ENCODE assay signal across 39 cellular contexts in the genomic region with DNA sequence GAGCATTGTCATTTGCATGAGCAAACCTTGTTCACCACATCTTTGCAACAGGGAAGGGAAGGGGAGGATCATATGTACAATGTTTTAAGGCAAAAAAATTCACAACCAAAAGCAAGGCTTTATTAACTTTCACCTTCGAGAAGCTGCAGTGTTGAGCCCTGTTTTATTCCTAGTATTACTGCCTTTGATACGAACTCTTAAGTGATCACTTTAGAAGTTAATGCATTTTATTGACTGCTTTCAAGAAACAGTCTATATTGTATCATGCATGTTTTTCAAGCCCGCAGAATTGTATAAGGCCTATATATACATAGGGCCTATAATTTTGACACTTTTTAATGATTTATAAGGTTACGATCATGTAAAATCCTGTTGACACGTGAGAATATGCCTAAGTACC.
"Had no signal": no experiment of that assay in that cellular context is flagged by ENCODE, and none has a peak within 500 bp of the region (broad histone marks: within the 10 kb centered on the region; RNA-seq: fewer than 3 reads in every experiment).

No MANE protein-coding gene starts in this region.

- H3K27me3 ChIP-seq: adrenal gland, ascending aorta, brain microvascular endothelial cell had no signal

- H3K27me3 Mint-ChIP-seq: activated naive CD8-positive, alpha-beta T cell treated with anti-CD3 and anti-CD28 coated beads, Interleukin-2, amount 50 U/mL, for 24 hours had no signal

- H3K9me3 Mint-ChIP-seq: activated naive CD4-positive, alpha-beta T cell treated with anti-CD3 and anti-CD28 coated beads for 36 hours; activated naive CD4-positive, alpha-beta T cell treated with anti-CD3 and anti-CD28 coated beads, Interleukin-2, amount 10 ng/mL, durations not matched to agents 7 days and 5 days; activated naive CD4-positive, alpha-beta T cell treated with anti-CD3 and anti-CD28 coated beads, Interleukin-2, amount 50 U/mL, for 24 hours; activated naive CD4-positive, alpha-beta T cell treated with anti-CD3 and anti-CD28 coated beads, Interleukin-2, amount 50 U/mL, for 72 hours; activated naive CD8-positive, alpha-beta T cell treated with anti-CD3 and anti-CD28 coated beads for 36 hours; activated naive CD8-positive, alpha-beta T cell treated with anti-CD3 and anti-CD28 coated beads, Interleukin-2, amount 10 ng/mL, durations not matched to agents 7 days and 5 days; activated naive CD8-positive, alpha-beta T cell treated with anti-CD3 and anti-CD28 coated beads, Interleukin-2, amount 50 U/mL, for 24 hours; activated T-cell treated with anti-CD3 and anti-CD28 coated beads, Interleukin-2, amount 50 U/mL, for 24 hours; activated T-cell treated with anti-CD3 and anti-CD28 coated beads, Interleukin-2, amount 50 U/mL, for 4 hours; activated T-cell treated with anti-CD3 and anti-CD28 coated beads, Interleukin-2, amount 50 U/mL, for 72 hours; activated T-helper 1 cell treated with anti-CD3 and anti-CD28 coated beads, Interleukin-12 subunit alpha, Interleukin-12 subunit beta, Interleukin-2, Interleukin-4 antibody, amounts not matched to agents 30 ng/mL and 10 ng/mL and 1 ng/mL, durations not matched to agents 14 hours and 24 hours and 36 hours; activated T-helper 17 cell treated with anti-CD3 and anti-CD28 coated beads, Interleukin-2, amount 50 U/mL, for 72 hours; activated T-helper 2 cell treated with anti-CD3 and anti-CD28 coated beads, Interferon-gamma antibody, Interleukin-2, Interleukin-4, amounts not matched to agents 10 μg/mL and 5 μg/mL and 100 μg/mL, durations not matched to agents 14 hours and 24 hours and 36 hours; central memory CD8-positive, alpha-beta T cell had no signal

- H3K27ac Mint-ChIP-seq: activated naive CD4-positive, alpha-beta T cell treated with anti-CD3 and anti-CD28 coated beads for 36 hours; activated naive CD4-positive, alpha-beta T cell treated with anti-CD3 and anti-CD28 coated beads, Interleukin-2, amount 10 ng/mL, durations not matched to agents 7 days and 5 days; activated naive CD4-positive, alpha-beta T cell treated with anti-CD3 and anti-CD28 coated beads, Interleukin-2, amount 50 U/mL, for 24 hours; activated naive CD4-positive, alpha-beta T cell treated with anti-CD3 and anti-CD28 coated beads, Interleukin-2, amount 50 U/mL, for 72 hours; activated naive CD8-positive, alpha-beta T cell; activated naive CD8-positive, alpha-beta T cell treated with anti-CD3 and anti-CD28 coated beads for 36 hours; activated naive CD8-positive, alpha-beta T cell treated with anti-CD3 and anti-CD28 coated beads, Interleukin-2, amount 10 ng/mL, durations not matched to agents 7 days and 5 days; activated naive CD8-positive, alpha-beta T cell treated with anti-CD3 and anti-CD28 coated beads, Interleukin-2, amount 50 U/mL, for 24 hours; activated T-cell treated with anti-CD3 and anti-CD28 coated beads, Interleukin-2, amount 50 U/mL, for 24 hours; activated T-cell treated with anti-CD3 and anti-CD28 coated beads, Interleukin-2, amount 50 U/mL, for 72 hours; activated T-helper 1 cell treated with anti-CD3 and anti-CD28 coated beads, Interleukin-12 subunit alpha, Interleukin-12 subunit beta, Interleukin-2, Interleukin-4 antibody, amounts not matched to agents 30 ng/mL and 10 ng/mL and 1 ng/mL, durations not matched to agents 14 hours and 24 hours and 36 hours; activated T-helper 17 cell treated with anti-CD3 and anti-CD28 coated beads, Interleukin-2, amount 50 U/mL, for 72 hours; activated T-helper 2 cell treated with anti-CD3 and anti-CD28 coated beads, Interferon-gamma antibody, Interleukin-2, Interleukin-4, amounts not matched to agents 10 μg/mL and 5 μg/mL and 100 μg/mL, durations not matched to agents 14 hours and 24 hours and 36 hours; brain had no signal

- H3K9me3 ChIP-seq: adrenal gland, ascending aorta, body of pancreas, breast epithelium had no signal

- DNase-seq: activated effector memory CD4-positive, alpha-beta T cell treated with anti-CD3 and anti-CD28 coated beads, Interleukin-2, amount 50 U/mL, for 16 hours; activated effector memory CD4-positive, alpha-beta T cell treated with Interleukin-2 at 50 U/mL for 16 hours; activated gamma-delta T cell; activated gamma-delta T cell treated with Interleukin-2 at 50 U/mL for 16 hours; activated naive CD4-positive, alpha-beta T cell; activated naive CD4-positive, alpha-beta T cell treated with anti-CD3 and anti-CD28 coated beads for 36 hours; activated naive CD4-positive, alpha-beta T cell treated with anti-CD3 and anti-CD28 coated beads, Interleukin-2, amount 10 ng/mL, durations not matched to agents 7 days and 5 days; activated naive CD4-positive, alpha-beta T cell treated with anti-CD3 and anti-CD28 coated beads, Interleukin-2, amount 50 U/mL, for 16 hours; activated naive CD4-positive, alpha-beta T cell treated with Interleukin-2 at 50 U/mL for 16 hours; activated naive CD8-positive, alpha-beta T cell treated with anti-CD3 and anti-CD28 coated beads for 36 hours; activated naive CD8-positive, alpha-beta T cell treated with anti-CD3 and anti-CD28 coated beads, Interleukin-2, amount 10 ng/mL, durations not matched to agents 7 days and 5 days; activated naive CD8-positive, alpha-beta T cell treated with anti-CD3 and anti-CD28 coated beads, Interleukin-2, amount 50 U/mL, for 24 hours; activated T-cell treated with anti-CD3 and anti-CD28 coated beads, Interleukin-2, amount 50 U/mL, for 24 hours; activated T-cell treated with anti-CD3 and anti-CD28 coated beads, Interleukin-2, amount 50 U/mL, for 4 hours; activated T-cell treated with anti-CD3 and anti-CD28 coated beads, Interleukin-2, amount 50 U/mL, for 48 hours; activated T-cell treated with anti-CD3 and anti-CD28 coated beads, Interleukin-2, amount 50 U/mL, for 72 hours; adrenal gland; amniotic stem cell; amygdala; anterior cingulate cortex; aorta; body of pancreas; brain microvascular endothelial cell; caudate nucleus; central memory CD4-positive, alpha-beta T cell; cerebellar nuclear complex had no signal

- H3K4me3 ChIP-seq: adrenal gland, ascending aorta, body of pancreas, breast epithelium, cardiac muscle cell had no signal

- H3K4me1 ChIP-seq: adrenal gland, ascending aorta, body of pancreas, breast epithelium had no signal

- FAIRE-seq: astrocyte, bronchial epithelial cell had no signal

- ATAC-seq: activated naive CD4-positive, alpha-beta T cell treated with anti-CD3 and anti-CD28 coated beads, Interleukin-2, amount 50 U/mL, for 72 hours; activated naive CD8-positive, alpha-beta T cell treated with anti-CD3 and anti-CD28 coated beads, Interleukin-2, amount 50 U/mL, for 24 hours; activated T-cell treated with anti-CD3 and anti-CD28 coated beads, Interleukin-2, amount 50 U/mL, for 4 hours; activated T-cell treated with anti-CD3 and anti-CD28 coated beads, Interleukin-2, amount 50 U/mL, for 72 hours; activated T-helper 17 cell treated with anti-CD3 and anti-CD28 coated beads, Interleukin-2, amount 50 U/mL, for 72 hours; body of pancreas had no signal

- H3K4me3 Mint-ChIP-seq: activated naive CD4-positive, alpha-beta T cell treated with anti-CD3 and anti-CD28 coated beads for 36 hours; activated naive CD4-positive, alpha-beta T cell treated with anti-CD3 and anti-CD28 coated beads, Interleukin-2, amount 10 ng/mL, durations not matched to agents 7 days and 5 days; activated naive CD4-positive, alpha-beta T cell treated with anti-CD3 and anti-CD28 coated beads, Interleukin-2, amount 50 U/mL, for 24 hours; activated naive CD8-positive, alpha-beta T cell; activated naive CD8-positive, alpha-beta T cell treated with anti-CD3 and anti-CD28 coated beads for 36 hours; activated naive CD8-positive, alpha-beta T cell treated with anti-CD3 and anti-CD28 coated beads, Interleukin-2, amount 10 ng/mL, durations not matched to agents 7 days and 5 days; activated naive CD8-positive, alpha-beta T cell treated with anti-CD3 and anti-CD28 coated beads, Interleukin-2, amount 50 U/mL, for 24 hours; activated T-cell treated with anti-CD3 and anti-CD28 coated beads, Interleukin-2, amount 50 U/mL, for 24 hours; activated T-cell treated with anti-CD3 and anti-CD28 coated beads, Interleukin-2, amount 50 U/mL, for 4 hours; activated T-cell treated with anti-CD3 and anti-CD28 coated beads, Interleukin-2, amount 50 U/mL, for 72 hours; activated T-helper 1 cell treated with anti-CD3 and anti-CD28 coated beads, Interleukin-12 subunit alpha, Interleukin-12 subunit beta, Interleukin-2, Interleukin-4 antibody, amounts not matched to agents 30 ng/mL and 10 ng/mL and 1 ng/mL, durations not matched to agents 14 hours and 24 hours and 36 hours; activated T-helper 17 cell treated with anti-CD3 and anti-CD28 coated beads, Interleukin-2, amount 50 U/mL, for 72 hours; brain; central memory CD8-positive, alpha-beta T cell had no signal

- H3K27ac ChIP-seq: adrenal gland, ascending aorta, body of pancreas, brain microvascular endothelial cell, breast epithelium, cardiac muscle cell had no signal

- H3K36me3 ChIP-seq: adrenal gland, ascending aorta, brain microvascular endothelial cell, breast epithelium, cardiac muscle cell had no signal

- H3K36me3 Mint-ChIP-seq: activated naive CD4-positive, alpha-beta T cell treated with anti-CD3 and anti-CD28 coated beads, Interleukin-2, amount 10 ng/mL, durations not matched to agents 7 days and 5 days; activated naive CD4-positive, alpha-beta T cell treated with anti-CD3 and anti-CD28 coated beads, Interleukin-2, amount 50 U/mL, for 24 hours; activated naive CD4-positive, alpha-beta T cell treated with anti-CD3 and anti-CD28 coated beads, Interleukin-2, amount 50 U/mL, for 72 hours; activated naive CD8-positive, alpha-beta T cell; activated naive CD8-positive, alpha-beta T cell treated with anti-CD3 and anti-CD28 coated beads for 36 hours; activated naive CD8-positive, alpha-beta T cell treated with anti-CD3 and anti-CD28 coated beads, Interleukin-2, amount 10 ng/mL, durations not matched to agents 7 days and 5 days; brain had no signal

- H3K4me1 Mint-ChIP-seq: activated naive CD4-positive, alpha-beta T cell treated with anti-CD3 and anti-CD28 coated beads, Interleukin-2, amount 10 ng/mL, durations not matched to agents 7 days and 5 days; activated naive CD4-positive, alpha-beta T cell treated with anti-CD3 and anti-CD28 coated beads, Interleukin-2, amount 50 U/mL, for 24 hours; activated naive CD8-positive, alpha-beta T cell treated with anti-CD3 and anti-CD28 coated beads, Interleukin-2, amount 50 U/mL, for 24 hours; brain; central memory CD8-positive, alpha-beta T cell had no signal
